12 cellular contexts compared by ENCODE assay signal in genomic region chr6:71268710-71269437, GRCh38. TPM values are rescaled to one million over a fixed set of nuclear protein-coding genes. Genes with fewer than 3 reads are reported as not detected.
A peak's percentile ranks its signal among the peaks of the same experiment; 100 is the strongest.
DNase-seq lines count a peak whose midpoint lies in the region; ATAC-seq lines count a peak whose summit lies in the region.
"Had no signal": no experiment of that assay in that cellular context is flagged by ENCODE, and none has a peak within 500 bp of the region (broad histone marks: within the 10 kb centered on the region; RNA-seq: fewer than 3 reads in every experiment).

No MANE protein-coding gene starts in this region.

- intact Hi-C loops in Right ventricle myocardium superior (cut with DNase I), result no loop called here

- peaks cover 9% of the 10 kb centered on the region for H3K27me3 Mint-ChIP-seq in stimulated activated memory B cell treated with anti-CD40 and anti-IgM and Interleukin-4, amounts not matched to agents 10 μg/mL and 1 μg/mL and 100 μg/mL, for 72 hours
- H3K27me3 Mint-ChIP-seq: type B pancreatic cell had no signal

- peaks cover 16% of the 10 kb centered on the region for H3K36me3 Mint-ChIP-seq in stimulated activated memory B cell treated with anti-CD40 and anti-IgM and Interleukin-4, amounts not matched to agents 10 μg/mL and 1 μg/mL and 100 μg/mL, for 72 hours

- peaks cover 18% of the 10 kb centered on the region for H3K4me1 Mint-ChIP-seq in stimulated activated memory B cell treated with anti-CD40 and anti-IgM and Interleukin-4, amounts not matched to agents 10 μg/mL and 1 μg/mL and 100 μg/mL, for 72 hours

- peak overlapping the region; percentile 4 for H3K4me3 Mint-ChIP-seq in stimulated activated memory B cell treated with anti-CD40 and anti-IgM and Interleukin-4, amounts not matched to agents 10 μg/mL and 1 μg/mL and 100 μg/mL, for 72 hours
- H3K4me3 Mint-ChIP-seq: type B pancreatic cell had no signal

- peak; percentile 9 to 17 for ATAC-seq in activated CD4-positive, CD25-positive, alpha-beta regulatory T cell treated with anti-CD3 and anti-CD28 coated beads, Interleukin-2, amount 50 U/mL, for 24 hours
- ATAC-seq in HG02588 (IDR thresholded peaks at IDR 0.05; ENCODE audit: unreplicated experiment) (peak; percentile 88), HG03432 (IDR thresholded peaks at IDR 0.05; ENCODE audit: unreplicated experiment) (peak; percentile 90), Right ventricle myocardium superior (ENCODE audit: poor library complexity) (no peak)
- peak; percentile 81 for ATAC-seq in stimulated activated memory B cell treated with anti-CD40 and anti-IgM and Interleukin-4, amounts not matched to agents 10 μg/mL and 1 μg/mL and 100 μg/mL, for 72 hours

- DNase-seq in activated CD4-positive, CD25-positive, alpha-beta regulatory T cell treated with anti-CD3 and anti-CD28 coated beads, Interleukin-2, amount 50 U/mL, for 72 hours, result no peak
- DNase-seq in Right ventricle myocardium superior, result no peak
- DNase-seq in NOMO-1 treated with dmso at 0.1 percent for 144 hours (lab: John Stamatoyannopoulos, UW; ENCODE audit: unreplicated experiment), result no peak
- no peak for DNase-seq in stimulated activated naive CD4-positive, alpha-beta T cell (lab: John Stamatoyannopoulos, UW)
- DNase-seq: activated T-cell treated with anti-CD3 and anti-CD28 coated beads, Interleukin-2, amount 50 U/mL, for 1 hour; Caco-2; NCI-H146 had no signal

- H3K9me3 Mint-ChIP-seq in stimulated activated memory B cell treated with anti-CD40 and anti-IgM and Interleukin-4, amounts not matched to agents 10 μg/mL and 1 μg/mL and 100 μg/mL, for 72 hours, result peaks cover 7% of the 10 kb centered on the region

- H3K27ac Mint-ChIP-seq in stimulated activated memory B cell treated with anti-CD40 and anti-IgM and Interleukin-4, amounts not matched to agents 10 μg/mL and 1 μg/mL and 100 μg/mL, for 72 hours, result peak overlapping the region; percentile 10
- H3K27ac Mint-ChIP-seq: type B pancreatic cell had no signal

RNA-seq across cellular contexts. Expression of gene OGFRL1, which starts 19.7 kb away (rescaled TPM):
- total RNA-seq in Right ventricle myocardium superior, result 7.7 TPM
